ENCODE assay signal across 14 cellular contexts in genomic region chr3:71133874-71134273, GRCh38.
DNase-seq lines count a peak whose midpoint lies in the region; ATAC-seq, FAIRE-seq and TF ChIP-seq lines count a peak whose summit lies in the region.
"Had no signal": no experiment of that assay in that cellular context is flagged by ENCODE, and none has a peak within 500 bp of the region (broad histone marks: within the 10 kb centered on the region; RNA-seq: fewer than 3 reads in every experiment).

No MANE protein-coding gene starts in this region.

- TF ChIP-seq POLR2A in right lobe of liver (IDR thresholded peaks at IDR 0.05) (no peak), vagina (IDR thresholded peaks at IDR 0.05) (no peak), GM12892 (IDR thresholded peaks at IDR 0.05; ENCODE audit: low read depth, low read length) (no peak)

- no peak for TF ChIP-seq CTCF in WTC11 (IDR thresholded peaks at IDR 0.05)
- TF ChIP-seq CTCF in right lobe of liver (IDR thresholded peaks at IDR 0.05), result no peak
- TF ChIP-seq CTCF in vagina (IDR thresholded peaks at IDR 0.05), result no peak

- POLR2A ChIA-PET in activated CD4-positive, alpha-beta T cell treated with anti-CD3 and anti-CD28 coated beads, Interleukin-2, amount 10 ng/mL, durations not matched to agents 7 days and 5 days (lab: Charles Lee), result no interaction called here
- POLR2A ChIA-PET in WTC11 (lab: Charles Lee), result no interaction called here

- H3K4me3 Mint-ChIP-seq in activated CD4-positive, alpha-beta T cell treated with anti-CD3 and anti-CD28 coated beads, Interleukin-2, amount 10 ng/mL, durations not matched to agents 7 days and 5 days, result no peak overlapping the region
- H3K4me3 Mint-ChIP-seq in WTC11, result no peak overlapping the region

- no peak for DNase-seq in activated CD4-positive, alpha-beta T cell treated with anti-CD3 and anti-CD28 coated beads, Interleukin-2, amount 10 ng/mL, durations not matched to agents 7 days and 5 days
- no peak for DNase-seq in activated CD4-positive, alpha-beta T cell treated with anti-CD3 and anti-CD28 coated beads, Interleukin-2, amount 50 U/mL, for 48 hours
- DNase-seq in WTC11 (ENCODE audit: low spot score) (no peak), right lobe of liver (no peak), vagina (ENCODE audit: extremely low spot score in 2 of 2) (no peak), GM12892 (ENCODE audit: insufficient read length) (no peak), COLO829 (ENCODE audit: low spot score) (no peak)
- DNase-seq: ACHN; ovary; stimulated activated CD4-positive, alpha-beta T cell treated with anti-CD3 and anti-CD28 coated beads, Interleukin-4, amount 100 ng/mL, for 1 hour; substantia nigra had no signal

- peak overlapping the region; percentile 65 to 90 (median 81) for H3K27ac ChIP-seq in right lobe of liver
- H3K27ac ChIP-seq in stomach smooth muscle (ENCODE audit: low read length), result peak overlapping the region; percentile 73
- no peak overlapping the region for H3K27ac ChIP-seq in vagina

- peaks cover 53% of the 10 kb centered on the region for H3K4me1 Mint-ChIP-seq in activated CD4-positive, alpha-beta T cell treated with anti-CD3 and anti-CD28 coated beads, Interleukin-2, amount 10 ng/mL, durations not matched to agents 7 days and 5 days
- H3K4me1 Mint-ChIP-seq in WTC11, result peaks cover 88% of the 10 kb centered on the region

- no peak for FAIRE-seq in GM12892 (lab: Jason Lieb, UNC)
- FAIRE-seq: frontal cortex had no signal

- H3K27me3 ChIP-seq in right lobe of liver, result no peaks in the 10 kb centered on the region
- H3K27me3 ChIP-seq in stomach smooth muscle (ENCODE audit: control insufficient read depth in 1 of 2, insufficient read depth in 2 of 2, low read length in 2 of 2), result no peaks in the 10 kb centered on the region
- no peaks in the 10 kb centered on the region for H3K27me3 ChIP-seq in vagina
- H3K27me3 ChIP-seq: ovary had no signal

- peaks cover 0 to 45% (median 22%) of the 10 kb centered on the region in 4 donors for H3K4me1 ChIP-seq in right lobe of liver
- peaks cover 15% of the 10 kb centered on the region for H3K4me1 ChIP-seq in stomach smooth muscle (ENCODE audit: control insufficient read depth, insufficient read depth, low read length)
- peaks cover 31% of the 10 kb centered on the region for H3K4me1 ChIP-seq in vagina

- 12% methylated on average over 5 of the region's 5 CpGs for WGBS in right lobe of liver (ENCODE audit: insufficient coverage, low coverage, low lambda C conversion rate, missing lambda C conversion rate)

- CTCF ChIA-PET in activated CD4-positive, alpha-beta T cell treated with anti-CD3 and anti-CD28 coated beads, Interleukin-2, amount 10 ng/mL, durations not matched to agents 7 days and 5 days (lab: Charles Lee), result no interaction called here
- CTCF ChIA-PET in WTC11 (lab: Charles Lee), result no interaction called here

- H3K36me3 ChIP-seq in right lobe of liver (no peaks in the 10 kb centered on the region), stomach smooth muscle (ENCODE audit: control insufficient read depth in 2 of 2, insufficient read depth in 2 of 2, low read length in 2 of 2) (no peaks in the 10 kb centered on the region), vagina (no peaks in the 10 kb centered on the region)
- H3K36me3 ChIP-seq: ovary had no signal

- H3K9me3 Mint-ChIP-seq in activated CD4-positive, alpha-beta T cell treated with anti-CD3 and anti-CD28 coated beads, Interleukin-2, amount 10 ng/mL, durations not matched to agents 7 days and 5 days, result no peaks in the 10 kb centered on the region
- no peaks in the 10 kb centered on the region for H3K9me3 Mint-ChIP-seq in WTC11

- intact Hi-C loops in right lobe of liver (cut with DNase I) (no loop called here), vagina (cut with DNase I) (loop anchor here (10.0 kb wide), 1 partner anchor 69 kb away; no protein-coding TSS in a partner anchor)

- H3K36me3 Mint-ChIP-seq in activated CD4-positive, alpha-beta T cell treated with anti-CD3 and anti-CD28 coated beads, Interleukin-2, amount 10 ng/mL, durations not matched to agents 7 days and 5 days (ENCODE audit: low read depth), result peaks cover 13% of the 10 kb centered on the region
- H3K36me3 Mint-ChIP-seq in WTC11, result no peaks in the 10 kb centered on the region

- H3K9ac ChIP-seq in stomach smooth muscle (ENCODE audit: low read length in 2 of 2), result peak overlapping the region in 1 of 2 donors; percentile 37

- H3K9me3 ChIP-seq in right lobe of liver (no peaks in the 10 kb centered on the region), stomach smooth muscle (ENCODE audit: control insufficient read depth in 2 of 2, low read length in 2 of 2) (no peaks in the 10 kb centered on the region), vagina (no peaks in the 10 kb centered on the region)
- H3K9me3 ChIP-seq: ovary had no signal

- ATAC-seq in WTC11 (no peak), right lobe of liver (peak in 1 of 4 donors; percentile 6)
- ATAC-seq: HCT116 had no signal

- H3K4me3 ChIP-seq in right lobe of liver (peak overlapping the region in 1 of 3 donors; percentile 0), stomach smooth muscle (ENCODE audit: low read length in 2 of 2) (peak overlapping the region; percentile 0 to 41), vagina (no peak overlapping the region)
- H3K4me3 ChIP-seq: ovary had no signal

- peak overlapping the region; percentile 61 for H3K27ac Mint-ChIP-seq in activated CD4-positive, alpha-beta T cell treated with anti-CD3 and anti-CD28 coated beads, Interleukin-2, amount 10 ng/mL, durations not matched to agents 7 days and 5 days
- peak overlapping the region; percentile 79; the same call in 1 of the 2 replicates for H3K27ac Mint-ChIP-seq in WTC11

- H3K27me3 Mint-ChIP-seq in activated CD4-positive, alpha-beta T cell treated with anti-CD3 and anti-CD28 coated beads, Interleukin-2, amount 10 ng/mL, durations not matched to agents 7 days and 5 days, result no peaks in the 10 kb centered on the region
- H3K27me3 Mint-ChIP-seq in WTC11 (ENCODE audit: low read depth), result no peaks in the 10 kb centered on the region

TF ChIP-seq in WTC11, 78 proteins besides CTCF, POLR2A, EP300 and RAD21:
- no peak for TF ChIP-seq EMX1 (CRISPR knock-in tag; IDR thresholded peaks at IDR 0.05)
- TF ChIP-seq ZMAT4 (CRISPR knock-in tag; IDR thresholded peaks at IDR 0.05), result no peak
- no peak for TF ChIP-seq ZBTB43 (CRISPR knock-in tag; IDR thresholded peaks at IDR 0.05)
- no peak for TF ChIP-seq SP1 (CRISPR knock-in tag; conservative IDR thresholded peaks at IDR 0.05)
- no peak for TF ChIP-seq ZNF138 (CRISPR knock-in tag; conservative IDR thresholded peaks at IDR 0.05)
- TF ChIP-seq PRRX2 (CRISPR knock-in tag; IDR thresholded peaks at IDR 0.05), result no peak
- TF ChIP-seq NFE2L1 (CRISPR knock-in tag; IDR thresholded peaks at IDR 0.05), result no peak

Comparison
In these comparisons a context has a peak if more than half of its experiments do, and no peak if none do; other contexts are left out.
1. H3K4me3 ChIP-seq: peak in stomach smooth muscle (2 of 2); none in vagina (0 of 2).